In the genomic region with DNA sequence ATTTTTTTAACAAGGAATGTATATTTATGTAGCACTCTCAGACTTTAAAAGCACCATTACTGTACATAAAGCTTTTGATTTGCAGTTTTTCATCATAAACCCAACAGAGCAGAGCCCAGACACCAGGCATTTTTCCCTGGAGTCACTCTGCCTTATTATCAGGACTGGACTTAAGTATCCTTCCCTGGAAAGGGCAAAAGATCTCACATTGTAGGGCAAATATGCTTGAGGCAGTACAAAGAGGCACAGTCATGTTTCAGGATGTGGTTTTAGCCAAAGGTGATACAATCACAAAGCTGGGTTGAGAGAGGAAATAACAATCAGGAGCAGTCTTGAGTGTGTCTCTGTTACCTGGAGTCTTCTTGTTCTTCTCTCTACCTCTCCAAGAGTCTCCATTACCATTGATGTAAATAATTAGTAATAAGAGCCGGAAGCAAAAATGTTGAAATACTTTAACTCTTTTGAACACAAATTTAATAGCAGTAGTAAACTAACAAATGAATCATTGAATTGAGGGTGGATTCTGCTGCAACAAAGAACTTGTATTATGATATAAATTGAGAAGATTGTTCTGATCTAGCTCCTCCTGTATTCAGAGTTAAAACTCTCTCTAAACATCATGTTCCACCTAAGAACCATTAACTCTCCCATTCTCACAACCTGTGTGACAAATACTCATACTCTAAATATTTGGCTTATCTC, we compare ENCODE assay signal across 9 cellular contexts.
A peak's percentile ranks its signal among the peaks of the same experiment; 100 is the strongest.
DNase-seq lines count a peak whose midpoint lies in the region; ATAC-seq and TF ChIP-seq lines count a peak whose summit lies in the region.
"Had no signal": no experiment of that assay in that cellular context is flagged by ENCODE, and none has a peak within 500 bp of the region (broad histone marks: within the 10 kb centered on the region; RNA-seq: fewer than 3 reads in every experiment).

No MANE protein-coding gene starts in this region.

- H3K4me1 Mint-ChIP-seq in CD8-positive, alpha-beta T cell (ENCODE audit: low read depth): peaks cover 71% of the 10 kb centered on the region
- H3K4me1 Mint-ChIP-seq in activated CD4-positive, alpha-beta memory T cell treated with anti-CD3 and anti-CD28 coated beads, Interleukin-2, amount 10 ng/mL, durations not matched to agents 7 days and 5 days: peaks cover 58% of the 10 kb centered on the region
- H3K4me1 Mint-ChIP-seq in immature natural killer cell: peaks cover 90 to 97% of the 10 kb centered on the region in 2 donors
- peaks cover 10% of the 10 kb centered on the region for H3K4me1 Mint-ChIP-seq in mesothelial cell of epicardium

- H3K4me3 ChIP-seq in CD8-positive, alpha-beta T cell (ENCODE audit: low read depth, low read length): no peak overlapping the region
- no peak overlapping the region for H3K4me3 ChIP-seq in heart left ventricle

- WGBS in heart left ventricle, 4 donors: 70 to 90% (median 79%) methylated on average over 1 of the region's 1 CpG

- H3K4me1 ChIP-seq in CD8-positive, alpha-beta T cell (ENCODE audit: insufficient read depth, low read length): peaks cover 60% of the 10 kb centered on the region
- peaks cover 0 to 14% (median 0%) of the 10 kb centered on the region in 12 donors for H3K4me1 ChIP-seq in heart left ventricle

- no peak for TF ChIP-seq CTCF in CD8-positive, alpha-beta T cell (IDR thresholded peaks at IDR 0.05)
- TF ChIP-seq CTCF in mesothelial cell of epicardium (IDR thresholded peaks at IDR 0.05; ENCODE audit: unreplicated experiment) (no peak), heart left ventricle (IDR thresholded peaks at IDR 0.05) (no peak)

- H3K27ac ChIP-seq in CD8-positive, alpha-beta T cell (ENCODE audit: low read depth, low read length): no peak overlapping the region
- peak overlapping the region in 1 of 12 donors; percentile 67 for H3K27ac ChIP-seq in heart left ventricle

- peak overlapping the region; percentile 74 for H3K27ac Mint-ChIP-seq in CD8-positive, alpha-beta T cell
- H3K27ac Mint-ChIP-seq in activated CD4-positive, alpha-beta memory T cell treated with anti-CD3 and anti-CD28 coated beads, Interleukin-2, amount 10 ng/mL, durations not matched to agents 7 days and 5 days: peak overlapping the region; percentile 96
- peak overlapping the region; percentile 88 to 97 (median 92) for H3K27ac Mint-ChIP-seq in immature natural killer cell
- H3K27ac Mint-ChIP-seq in mesothelial cell of epicardium: no peak overlapping the region

- no peak for TF ChIP-seq POLR2A in heart left ventricle (IDR thresholded peaks at IDR 0.05)

- DNase-seq in CD8-positive, alpha-beta T cell: peak in 3 of 7 experiments; percentile 4 to 61 (median 24)
- DNase-seq in activated CD4-positive, alpha-beta memory T cell treated with anti-CD3 and anti-CD28 coated beads, Interleukin-2, amount 10 ng/mL, durations not matched to agents 7 days and 5 days: peak; percentile 25
- DNase-seq in immature natural killer cell (peak; percentile 53 to 59 (median 57)), mesothelial cell of epicardium (ENCODE audit: low spot score in 2 of 2, unreplicated experiment in 2 of 2) (no peak), SKM-1 treated with dmso at 0.1 percent for 144 hours (lab: John Stamatoyannopoulos, UW; ENCODE audit: unreplicated experiment) (no peak), heart left ventricle (no peak)
- DNase-seq: amniotic stem cell had no signal

- ATAC-seq in CD8-positive, alpha-beta T cell: peak; percentile 85
- ATAC-seq in HG03175 (IDR thresholded peaks at IDR 0.05; ENCODE audit: unreplicated experiment) (peak; percentile 52), GM21717 (IDR thresholded peaks at IDR 0.05; ENCODE audit: unreplicated experiment) (no peak), heart left ventricle (no peak)

- H3K36me3 ChIP-seq in CD8-positive, alpha-beta T cell (ENCODE audit: insufficient read depth, low read length): no peaks in the 10 kb centered on the region
- no peaks in the 10 kb centered on the region for H3K36me3 ChIP-seq in heart left ventricle

- POLR2A ChIA-PET in CD8-positive, alpha-beta T cell (lab: Charles Lee): interaction anchor here (1.1 to 3.3 kb wide), 2 partner anchors 53 to 187 kb away, joined by 4 to 14 read pairs; a partner anchor contains a TSS
- POLR2A ChIA-PET in activated CD4-positive, alpha-beta memory T cell treated with anti-CD3 and anti-CD28 coated beads, Interleukin-2, amount 10 ng/mL, durations not matched to agents 7 days and 5 days (lab: Charles Lee): interaction anchor here (1.0 to 4.0 kb wide), 6 partner anchors 15 to 468 kb away, joined by 3 to 31 read pairs (median 4); a partner anchor contains a TSS

- peaks cover 2% of the 10 kb centered on the region for H3K36me3 Mint-ChIP-seq in CD8-positive, alpha-beta T cell
- peaks cover 39% of the 10 kb centered on the region for H3K36me3 Mint-ChIP-seq in activated CD4-positive, alpha-beta memory T cell treated with anti-CD3 and anti-CD28 coated beads, Interleukin-2, amount 10 ng/mL, durations not matched to agents 7 days and 5 days (ENCODE audit: low read depth)
- H3K36me3 Mint-ChIP-seq in immature natural killer cell (peaks cover 3 to 4% (median 3%) of the 10 kb centered on the region in 3 donors), mesothelial cell of epicardium (no peaks in the 10 kb centered on the region)

- H3K9me3 Mint-ChIP-seq in CD8-positive, alpha-beta T cell: no peaks in the 10 kb centered on the region
- H3K9me3 Mint-ChIP-seq in activated CD4-positive, alpha-beta memory T cell treated with anti-CD3 and anti-CD28 coated beads, Interleukin-2, amount 10 ng/mL, durations not matched to agents 7 days and 5 days: no peaks in the 10 kb centered on the region
- H3K9me3 Mint-ChIP-seq in immature natural killer cell (no peaks in the 10 kb centered on the region), mesothelial cell of epicardium (peaks cover 10% of the 10 kb centered on the region)

- no peaks in the 10 kb centered on the region for H3K9me3 ChIP-seq in CD8-positive, alpha-beta T cell (ENCODE audit: low read length)
- H3K9me3 ChIP-seq in heart left ventricle: no peaks in the 10 kb centered on the region

- H3K27me3 ChIP-seq in CD8-positive, alpha-beta T cell (ENCODE audit: insufficient read depth, low read length): no peaks in the 10 kb centered on the region
- H3K27me3 ChIP-seq in heart left ventricle: no peaks in the 10 kb centered on the region

- H3K27me3 Mint-ChIP-seq in CD8-positive, alpha-beta T cell (ENCODE audit: low read depth): no peaks in the 10 kb centered on the region
- H3K27me3 Mint-ChIP-seq in activated CD4-positive, alpha-beta memory T cell treated with anti-CD3 and anti-CD28 coated beads, Interleukin-2, amount 10 ng/mL, durations not matched to agents 7 days and 5 days: no peaks in the 10 kb centered on the region
- peaks cover 2 to 6% (median 5%) of the 10 kb centered on the region in 3 donors for H3K27me3 Mint-ChIP-seq in immature natural killer cell (ENCODE audit: low read depth in 3 of 3)
- H3K27me3 Mint-ChIP-seq in mesothelial cell of epicardium (ENCODE audit: low read depth): peaks cover 17% of the 10 kb centered on the region

- intact Hi-C loops in CD8-positive, alpha-beta T cell (cut with DNase I, micrococcal nuclease): loop anchor here in 1 of 2 experiments (1.0 kb wide), 1 partner anchor 53 kb away; a partner anchor contains a TSS
- intact Hi-C loops in heart left ventricle (cut with DNase I): no loop called here

- CTCF ChIA-PET in CD8-positive, alpha-beta T cell (lab: Charles Lee): interaction anchor here (1.1 kb wide), 1 partner anchor 18 kb away, joined by 3 read pairs; no protein-coding TSS in a partner anchor
- CTCF ChIA-PET in activated CD4-positive, alpha-beta memory T cell treated with anti-CD3 and anti-CD28 coated beads, Interleukin-2, amount 10 ng/mL, durations not matched to agents 7 days and 5 days (lab: Charles Lee): interaction anchor here (1.4 to 1.7 kb wide), 2 partner anchors 12 to 86 kb away, joined by 3 read pairs; no protein-coding TSS in a partner anchor

- peak overlapping the region; percentile 36 for H3K4me3 Mint-ChIP-seq in CD8-positive, alpha-beta T cell
- peak overlapping the region; percentile 29 for H3K4me3 Mint-ChIP-seq in activated CD4-positive, alpha-beta memory T cell treated with anti-CD3 and anti-CD28 coated beads, Interleukin-2, amount 10 ng/mL, durations not matched to agents 7 days and 5 days
- peak overlapping the region; percentile 67 to 95 (median 83) for H3K4me3 Mint-ChIP-seq in immature natural killer cell
- H3K4me3 Mint-ChIP-seq in mesothelial cell of epicardium: no peak overlapping the region

Comparison
In these comparisons a context has a peak if more than half of its experiments do, and no peak if none do; other contexts are left out.
1. ATAC-seq: peak in CD8-positive, alpha-beta T cell (single experiment) and HG03175 (single experiment); none in GM21717 (single experiment) and heart left ventricle (0 of 4).
2. DNase-seq: peak in activated CD4-positive, alpha-beta memory T cell treated with anti-CD3 and anti-CD28 coated beads, Interleukin-2, amount 10 ng/mL, durations not matched to agents 7 days and 5 days (single experiment) and immature natural killer cell (3 of 3); none in mesothelial cell of epicardium (0 of 2), SKM-1 treated with dmso at 0.1 percent for 144 hours (single experiment) and heart left ventricle (0 of 5).